1 cellular context compared by ENCODE assay signal in genomic region chr12:49264873-49265792, GRCh38.
A peak's percentile ranks its signal among the peaks of the same experiment; 100 is the strongest.
TF ChIP-seq lines count a peak whose summit lies in the region.

TSS of gene TUBA1C (plus strand) at chr12:49265082. CDS start at chr12:49265182, 100 bp downstream.

TF ChIP-seq in HepG2, 621 proteins besides CTCF, POLR2A, EP300 and RAD21 (continued from another document and continues in another):
- TF ChIP-seq REPIN1 (CRISPR knock-in tag; IDR thresholded peaks at IDR 0.05; ENCODE audit: borderline replicate concordance, low read depth) (peak; percentile 60), NKX3-1 (CRISPR knock-in tag; IDR thresholded peaks at IDR 0.05) (peak; percentile 97), ZNF883 (CRISPR knock-in tag; IDR thresholded peaks at IDR 0.05; ENCODE audit: not compliant biosample characterization) (no peak), ZNF761 (CRISPR knock-in tag; conservative IDR thresholded peaks at IDR 0.05) (no peak), ZNF629 (CRISPR knock-in tag; conservative IDR thresholded peaks at IDR 0.05) (no peak; the same call in 1 of the 2 replicates), ONECUT2 (CRISPR knock-in tag; IDR thresholded peaks at IDR 0.05) (peak; percentile 27; the same call in 1 of the 2 replicates), ARID3A (IDR thresholded peaks at IDR 0.05; ENCODE audit: low read depth, low read length) (no peak), ZSCAN31 (CRISPR knock-in tag; IDR thresholded peaks at IDR 0.05; ENCODE audit: low read depth) (peak; percentile 70), ATF5 (CRISPR knock-in tag; IDR thresholded peaks at IDR 0.05; ENCODE audit: low read depth) (no peak; the same call in 1 of the 2 replicates), NFIB (CRISPR knock-in tag; IDR thresholded peaks at IDR 0.05; ENCODE audit: borderline replicate concordance) (no peak), MTF1 (CRISPR knock-in tag; IDR thresholded peaks at IDR 0.05) (peak; percentile 92), GATAD1 (CRISPR knock-in tag; IDR thresholded peaks at IDR 0.05) (0 out of 2 replicates have a peak, but pooled peaks have one; percentile 38), ARNT2 (CRISPR knock-in tag; IDR thresholded peaks at IDR 0.05; ENCODE audit: low read depth) (peak; percentile 89; the same call in 1 of the 2 replicates), NR1H2 (CRISPR knock-in tag; IDR thresholded peaks at IDR 0.05; ENCODE audit: borderline replicate concordance, low read depth) (no peak), GTF3A (CRISPR knock-in tag; conservative IDR thresholded peaks at IDR 0.05) (no peak), ZNF678 (CRISPR knock-in tag; IDR thresholded peaks at IDR 0.05) (no peak), HCFC1 (IDR thresholded peaks at IDR 0.05; ENCODE audit: low read depth, low read length) (no peak), PPARG (CRISPR knock-in tag; conservative IDR thresholded peaks at IDR 0.05) (no peak), RCOR2 (CRISPR knock-in tag; IDR thresholded peaks at IDR 0.05) (no peak), IRF1 (CRISPR knock-in tag; IDR thresholded peaks at IDR 0.05; ENCODE audit: low read depth) (no peak), ZFP1 (CRISPR knock-in tag; IDR thresholded peaks at IDR 0.05) (no peak), ZNF343 (CRISPR knock-in tag; IDR thresholded peaks at IDR 0.05) (no peak; the same call in 1 of the 2 replicates), FOXP4 (CRISPR knock-in tag; IDR thresholded peaks at IDR 0.05) (no peak), ZNF3 (CRISPR knock-in tag; IDR thresholded peaks at IDR 0.05) (no peak), MAFF (IDR thresholded peaks at IDR 0.05; ENCODE audit: low read depth, low read length) (no peak), HNF1B (CRISPR knock-in tag; IDR thresholded peaks at IDR 0.05) (peak; percentile 68), ZNF670 (CRISPR knock-in tag; IDR thresholded peaks at IDR 0.05; ENCODE audit: borderline replicate concordance) (no peak), PRDM15 (CRISPR knock-in tag; IDR thresholded peaks at IDR 0.05) (peak; percentile 70; the same call in 1 of the 2 replicates), SRSF1 (optimal IDR thresholded peaks at IDR 0.05; ENCODE audit: low read depth, low read length) (peak; percentile 90), ZNF773 (CRISPR knock-in tag; IDR thresholded peaks at IDR 0.05; ENCODE audit: borderline replicate concordance) (peak; percentile 77; the same call in 1 of the 2 replicates), THAP11 (CRISPR knock-in tag; IDR thresholded peaks at IDR 0.05) (peak; percentile 53), ZNF121 (CRISPR knock-in tag; IDR thresholded peaks at IDR 0.05) (no peak), NR3C1 (CRISPR knock-in tag; IDR thresholded peaks at IDR 0.05) (no peak), ZNF891 (CRISPR knock-in tag; IDR thresholded peaks at IDR 0.05) (peak; percentile 60), ZNF572 (CRISPR knock-in tag; IDR thresholded peaks at IDR 0.05) (peak; percentile 20; the same call in 1 of the 2 replicates), ZNF362 (CRISPR knock-in tag; IDR thresholded peaks at IDR 0.05; ENCODE audit: borderline replicate concordance) (no peak), ZEB1 (IDR thresholded peaks at IDR 0.05; ENCODE audit: insufficient replicate concordance, low read depth) (no peak), EZH2 (conservative IDR thresholded peaks at IDR 0.05; ENCODE audit: low read depth, low read length) (no peak), SP1 (IDR thresholded peaks at IDR 0.05) (no peak), SP1 (CRISPR knock-in tag; IDR thresholded peaks at IDR 0.05) (peak; percentile 59), RFX1 (IDR thresholded peaks at IDR 0.05) (no peak), THAP9 (CRISPR knock-in tag; IDR thresholded peaks at IDR 0.05; ENCODE audit: borderline replicate concordance) (peak; percentile 42; the same call in 1 of the 2 replicates), ZBTB44 (CRISPR knock-in tag; IDR thresholded peaks at IDR 0.05) (no peak), NR2F6 (IDR thresholded peaks at IDR 0.05) (0 out of 2 replicates have a peak, but pooled peaks have one; percentile 13), NR2F6 (CRISPR knock-in tag; IDR thresholded peaks at IDR 0.05) (peak; percentile 8; the same call in 1 of the 2 replicates), ZNF660 (CRISPR knock-in tag; IDR thresholded peaks at IDR 0.05; ENCODE audit: borderline replicate concordance, low read depth) (no peak), PLRG1 (conservative IDR thresholded peaks at IDR 0.05) (no peak), NCOA2 (CRISPR knock-in tag; IDR thresholded peaks at IDR 0.05) (no peak; the same call in 1 of the 2 replicates), MYPOP (CRISPR knock-in tag; IDR thresholded peaks at IDR 0.05) (no peak), ISL2 (CRISPR knock-in tag; IDR thresholded peaks at IDR 0.05) (peak; percentile 66; the same call in 1 of the 2 replicates), KAT8 (CRISPR knock-in tag; IDR thresholded peaks at IDR 0.05) (peak; percentile 33), ZNF616 (CRISPR knock-in tag; IDR thresholded peaks at IDR 0.05; ENCODE audit: low read depth) (no peak), ZBTB8A (CRISPR knock-in tag; IDR thresholded peaks at IDR 0.05; ENCODE audit: borderline replicate concordance, low read depth) (no peak), KLF13 (CRISPR knock-in tag; IDR thresholded peaks at IDR 0.05) (no peak)
